ENCODE assay signal across 10 cellular contexts in genomic region chr20:47348539-47349142, GRCh38. TPM values are rescaled to one million over a fixed set of nuclear protein-coding genes. Genes with fewer than 3 reads are reported as not detected.
DNase-seq lines count a peak whose midpoint lies in the region; ATAC-seq, FAIRE-seq and TF ChIP-seq lines count a peak whose summit lies in the region.
"Had no signal": no experiment of that assay in that cellular context is flagged by ENCODE, and none has a peak within 500 bp of the region (broad histone marks: within the 10 kb centered on the region; RNA-seq: fewer than 3 reads in every experiment).

No MANE protein-coding gene starts in this region.

- no peak for ATAC-seq in A549
- ATAC-seq in GM21515 (IDR thresholded peaks at IDR 0.05; ENCODE audit: unreplicated experiment): no peak

- H3K4me3 ChIP-seq in A549 (no peak overlapping the region), OCI-LY1 (ENCODE audit: low read depth, low read length, poor library complexity, severe bottlenecking) (peak overlapping the region; percentile 87), esophagus muscularis mucosa (no peak overlapping the region), neural cell (ENCODE audit: low read length) (peak overlapping the region; percentile 58), SJCRH30 (no peak overlapping the region)

- intact Hi-C loops in esophagus muscularis mucosa (cut with DNase I): no loop called here

- H3K27me3 ChIP-seq in OCI-LY1 (ENCODE audit: insufficient read depth, low read length): no peaks in the 10 kb centered on the region
- H3K27me3 ChIP-seq in esophagus muscularis mucosa: no peaks in the 10 kb centered on the region
- no peaks in the 10 kb centered on the region for H3K27me3 ChIP-seq in neural cell (ENCODE audit: insufficient read depth, low read depth, low read length)
- H3K27me3 ChIP-seq in SJCRH30: no peaks in the 10 kb centered on the region

- POLR2A ChIA-PET in A549 (lab: Yijun Ruan, JAX): no interaction called here

- H3K4me1 Mint-ChIP-seq in progenitor cell of endocrine pancreas (ENCODE audit: low read depth): peaks cover 7% of the 10 kb centered on the region

- CTCF ChIA-PET in A549 (lab: Yijun Ruan, JAX): interaction anchor here (0.7 to 14.5 kb wide), 5 partner anchors 35 to 76 kb away, joined by 3 to 137 read pairs (median 8); no protein-coding TSS in a partner anchor

- no peak overlapping the region for H3K27ac Mint-ChIP-seq in progenitor cell of endocrine pancreas

- H3K27me3 Mint-ChIP-seq in progenitor cell of endocrine pancreas: no peaks in the 10 kb centered on the region

- H3K9me3 ChIP-seq in A549 (no peaks in the 10 kb centered on the region), OCI-LY1 (ENCODE audit: low read length) (no peaks in the 10 kb centered on the region), esophagus muscularis mucosa (no peaks in the 10 kb centered on the region), neural cell (ENCODE audit: low read length) (no peaks in the 10 kb centered on the region), SJCRH30 (replicated peaks) (no peaks in the 10 kb centered on the region)

- DNase-seq in A549 (ENCODE audit: low read depth in 1 of 2, low spot score in 1 of 2) (no peak), esophagus muscularis mucosa (ENCODE audit: extremely low spot score) (no peak), SIG-M5 treated with dmso at 0.1 percent for 504 hours (lab: John Stamatoyannopoulos, UW; ENCODE audit: unreplicated experiment) (no peak), SJCRH30 (no peak), progenitor cell of endocrine pancreas (ENCODE audit: low spot score, unreplicated experiment) (no peak)
- DNase-seq: NCI-H1105; stimulated activated CD4-positive, alpha-beta T cell treated with anti-CD3 and anti-CD28 coated beads, Interleukin-1b, Interleukin-23, amount 100 ng/mL, for 48 hours had no signal

- peaks cover 15% of the 10 kb centered on the region for H3K36me3 Mint-ChIP-seq in progenitor cell of endocrine pancreas (ENCODE audit: insufficient read depth)

- H2AFZ ChIP-seq in OCI-LY1 (ENCODE audit: low read length) (no peak overlapping the region), neural cell (ENCODE audit: low read depth, low read length) (no peak overlapping the region)

- H3K9ac ChIP-seq in OCI-LY1 (ENCODE audit: low read length) (peak overlapping the region; percentile 52; the same call in 1 of the 2 replicates), neural cell (ENCODE audit: low read length) (no peak overlapping the region)

- FAIRE-seq in A549 (lab: Jason Lieb, UNC): no peak

- TF ChIP-seq RAD21 in A549 (conservative IDR thresholded peaks at IDR 0.05 in 1 of 2, IDR thresholded peaks at IDR 0.05 in 1 of 2) (no peak), neural cell (conservative IDR thresholded peaks at IDR 0.05) (no peak)

- no peaks in the 10 kb centered on the region for H4K20me1 ChIP-seq in OCI-LY1 (ENCODE audit: insufficient read depth, low read length)
- H4K20me1 ChIP-seq in neural cell (ENCODE audit: insufficient read depth): no peaks in the 10 kb centered on the region

- H3F3A ChIP-seq in OCI-LY1 (ENCODE audit: insufficient read depth, low read length) (no peaks in the 10 kb centered on the region), neural cell (ENCODE audit: insufficient read depth, low read length, poor library complexity, severe bottlenecking) (no peaks in the 10 kb centered on the region)

- TF ChIP-seq CTCF in A549 (IDR thresholded peaks at IDR 0.05) (no peak), OCI-LY1 (IDR thresholded peaks at IDR 0.05; ENCODE audit: low read length) (no peak), esophagus muscularis mucosa (IDR thresholded peaks at IDR 0.05) (no peak), neural cell (IDR thresholded peaks at IDR 0.05; ENCODE audit: poor library complexity, severe bottlenecking) (no peak), progenitor cell of endocrine pancreas (IDR thresholded peaks at IDR 0.05; ENCODE audit: unreplicated experiment) (no peak)

- H3K79me2 ChIP-seq in OCI-LY1 (ENCODE audit: insufficient read depth, low read length) (peaks cover 98% of the 10 kb centered on the region), neural cell (replicated peaks; ENCODE audit: insufficient read depth, low read length) (peaks cover 56% of the 10 kb centered on the region)

- WGBS in A549 (ENCODE audit: missing lambda C conversion rate): 85% methylated on average over 8 of the region's 8 CpGs
- WGBS in esophagus muscularis mucosa: 62% methylated on average over 8 of the region's 8 CpGs

- H3K4me1 ChIP-seq in A549: peaks cover 64% of the 10 kb centered on the region
- peaks cover 78% of the 10 kb centered on the region for H3K4me1 ChIP-seq in OCI-LY1 (ENCODE audit: insufficient read depth, low read length, severe bottlenecking)
- peaks cover 68 to 100% (median 95%) of the 10 kb centered on the region in 4 donors for H3K4me1 ChIP-seq in esophagus muscularis mucosa
- peaks cover 8% of the 10 kb centered on the region for H3K4me1 ChIP-seq in SJCRH30

- TF ChIP-seq POLR2A in A549 (IDR thresholded peaks at IDR 0.05; ENCODE audit: low read length): no peak
- no peak for TF ChIP-seq POLR2A in esophagus muscularis mucosa (IDR thresholded peaks at IDR 0.05; ENCODE audit: low read depth)

- no peaks in the 10 kb centered on the region for H3K9me2 ChIP-seq in OCI-LY1 (ENCODE audit: low read depth, low read length)
- H3K9me2 ChIP-seq in neural cell (ENCODE audit: insufficient read depth, low read length): no peaks in the 10 kb centered on the region

- TF ChIP-seq EP300 in A549 (IDR thresholded peaks at IDR 0.05) (no peak), esophagus muscularis mucosa (IDR thresholded peaks at IDR 0.05) (peak; percentile 2), neural cell (conservative IDR thresholded peaks at IDR 0.05; ENCODE audit: poor library complexity, severe bottlenecking) (no peak)

- H3K9me3 Mint-ChIP-seq in progenitor cell of endocrine pancreas (ENCODE audit: low read depth): no peaks in the 10 kb centered on the region

- no peak overlapping the region for H3K4me3 Mint-ChIP-seq in progenitor cell of endocrine pancreas (ENCODE audit: low read depth)

- H3K36me3 ChIP-seq in OCI-LY1 (ENCODE audit: insufficient read depth, low read length): peaks cover 77% of the 10 kb centered on the region
- peaks cover 0 to 25% (median 13%) of the 10 kb centered on the region in 4 donors for H3K36me3 ChIP-seq in esophagus muscularis mucosa
- no peaks in the 10 kb centered on the region for H3K36me3 ChIP-seq in neural cell (ENCODE audit: insufficient read depth, low read length)
- peaks cover 66% of the 10 kb centered on the region for H3K36me3 ChIP-seq in SJCRH30

- H3K4me2 ChIP-seq in A549 (peak overlapping the region; percentile 3; the same call in 1 of the 3 replicates), OCI-LY1 (ENCODE audit: low read length) (peak overlapping the region; percentile 77), neural cell (ENCODE audit: low read length) (no peak overlapping the region)

- H3K27ac ChIP-seq in A549 (peak overlapping the region; percentile 59 to 100), OCI-LY1 (ENCODE audit: low read depth, low read length, poor library complexity, severe bottlenecking) (peak overlapping the region; percentile 100), esophagus muscularis mucosa (replicated peaks in 1 of 4) (peak overlapping the region; percentile 97 to 100 (median 98)), neural cell (ENCODE audit: low read length) (no peak overlapping the region), SJCRH30 (no peak overlapping the region)

TF ChIP-seq in A549, 52 proteins besides CTCF, POLR2A, EP300 and RAD21:
- TF ChIP-seq RARB (CRISPR knock-in tag; IDR thresholded peaks at IDR 0.05): no peak
- TF ChIP-seq CHD4 (IDR thresholded peaks at IDR 0.05; ENCODE audit: borderline replicate concordance): no peak
- no peak for TF ChIP-seq MYC (IDR thresholded peaks at IDR 0.05; ENCODE audit: borderline replicate concordance, low read length)
- TF ChIP-seq FOXS1 (CRISPR knock-in tag; IDR thresholded peaks at IDR 0.05): no peak
- TF ChIP-seq MAFK (IDR thresholded peaks at IDR 0.05; ENCODE audit: partially characterized antibody): no peak

TF ChIP-seq in neural cell, 6 proteins besides CTCF, POLR2A, EP300 and RAD21 (continues in another document):
- TF ChIP-seq SMC3 (conservative IDR thresholded peaks at IDR 0.05; ENCODE audit: poor library complexity) (no peak), POLR2AphosphoS5 (IDR thresholded peaks at IDR 0.05) (no peak), TAF1 (IDR thresholded peaks at IDR 0.05; ENCODE audit: low read depth) (no peak), EZH2 (IDR thresholded peaks at IDR 0.05; ENCODE audit: borderline replicate concordance, insufficient read depth, low read length, poor library complexity, severe bottlenecking) (no peak)

RNA-seq across cellular contexts. Expression of gene ZMYND8, which starts 7.9 kb away (rescaled TPM):
- polyA plus RNA-seq in A549 (2011; rRNA removed) (23.6 and 24.9 TPM in 2 replicates), A549 (2017; fragmentation: RNase III; extraction: RNeasy Plus Mini Kit Qiagen cat#74134 plus additional on column Dnase treatment) (10.2 to 11.2 TPM (median 10.4 TPM) in 3 replicates), neural cell (16.8 and 20.5 TPM in 2 replicates)
- polyA plus RNA-seq in A549 (2012; cell fraction: cytosol; rRNA removed): 10.9 TPM in 2 replicates
- polyA plus RNA-seq in A549 (2012; cell fraction: nucleus; rRNA removed): 19.5 and 21.4 TPM in 2 replicates
- polyA minus RNA-seq in A549 (2011; rRNA and poly(A)+ RNA removed): 22.2 and 24.4 TPM in 2 replicates
- total RNA-seq in esophagus muscularis mucosa (10 to 100 TPM; 44.6 to 78.6 (median 65.8) TPM), progenitor cell of endocrine pancreas (100 and 102 TPM in 2 replicates)
- polyA minus RNA-seq in neural cell: 35.3 and 42.6 TPM in 2 replicates
- 45.4 and 45.8 TPM in 2 replicates for total RNA-seq in SJCRH30 (2014; rRNA removed; shearing (Covaris generic))

Comparison
In these comparisons a context has a peak if more than half of its experiments do, and no peak if none do; other contexts are left out.
1. H3K27ac ChIP-seq: peak in A549 (2 of 2), OCI-LY1 (single experiment) and esophagus muscularis mucosa (4 of 4); none in neural cell (single experiment) and SJCRH30 (single experiment).
2. H3K4me3 ChIP-seq: peak in OCI-LY1 (single experiment) and neural cell (single experiment); none in A549 (single experiment), esophagus muscularis mucosa (0 of 4) and SJCRH30 (single experiment).